In the genomic region with DNA sequence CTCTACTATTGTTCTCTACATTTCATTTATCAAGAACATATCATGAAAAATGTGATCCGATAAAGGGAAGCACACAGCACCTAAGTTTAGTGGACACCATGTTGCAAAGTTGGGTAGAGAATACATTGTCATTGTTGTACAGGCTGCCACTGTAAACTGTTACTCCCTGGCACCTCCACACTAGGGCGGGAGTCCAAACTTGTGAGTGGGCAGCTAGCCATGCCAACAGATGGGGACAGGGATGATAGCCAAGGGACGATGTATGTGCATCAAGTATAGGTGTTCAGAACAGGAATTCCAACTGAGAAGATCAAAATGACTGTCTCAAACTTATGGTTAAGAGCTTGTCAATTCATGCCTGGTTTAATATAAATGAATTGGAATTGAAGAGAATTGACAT, we compare ENCODE assay signal across 23 cellular contexts. TPM values are rescaled to one million over a fixed set of nuclear protein-coding genes. Genes with fewer than 3 reads are reported as not detected.
DNase-seq lines count a peak whose midpoint lies in the region; ATAC-seq and TF ChIP-seq lines count a peak whose summit lies in the region.
"Had no signal": no experiment of that assay in that cellular context is flagged by ENCODE, and none has a peak within 500 bp of the region (broad histone marks: within the 10 kb centered on the region; RNA-seq: fewer than 3 reads in every experiment).

No MANE protein-coding gene starts in this region.

- no peaks in the 10 kb centered on the region for H3K4me1 ChIP-seq in body of pancreas
- H3K4me1 ChIP-seq in gastroesophageal sphincter, result no peaks in the 10 kb centered on the region
- H3K4me1 ChIP-seq in CD4-positive, alpha-beta memory T cell (ENCODE audit: insufficient read depth, low read length), result no peaks in the 10 kb centered on the region
- no peaks in the 10 kb centered on the region for H3K4me1 ChIP-seq in upper lobe of left lung
- H3K4me1 ChIP-seq: BE2C, HAP-1 had no signal

- H3K27ac Mint-ChIP-seq in CD4-positive, alpha-beta memory T cell, result no peak overlapping the region
- H3K27ac Mint-ChIP-seq: GM23338 had no signal

- intact Hi-C loops in body of pancreas (cut with DNase I), result no loop called here
- intact Hi-C loops in CD4-positive, alpha-beta memory T cell (cut with micrococcal nuclease), result no loop called here

- POLR2A ChIA-PET in CD4-positive, alpha-beta memory T cell (lab: Charles Lee; ENCODE audit: partially characterized antibody), result interaction anchor here (0.6 kb wide), 1 partner anchor 55 kb away, joined by 3 read pairs; no protein-coding TSS in a partner anchor

- TF ChIP-seq POLR2A in body of pancreas (IDR thresholded peaks at IDR 0.05), result no peak
- no peak for TF ChIP-seq POLR2A in gastroesophageal sphincter (IDR thresholded peaks at IDR 0.05)
- no peak for TF ChIP-seq POLR2A in upper lobe of left lung (IDR thresholded peaks at IDR 0.05)

- H3K36me3 Mint-ChIP-seq in CD4-positive, alpha-beta memory T cell, result no peaks in the 10 kb centered on the region

- H3K27ac ChIP-seq in body of pancreas, result no peak overlapping the region
- no peak overlapping the region for H3K27ac ChIP-seq in gastroesophageal sphincter
- H3K27ac ChIP-seq in CD4-positive, alpha-beta memory T cell (ENCODE audit: low read depth, low read length), result no peak overlapping the region
- H3K27ac ChIP-seq in upper lobe of left lung, result no peak overlapping the region
- H3K27ac ChIP-seq: HL-60, PC-9 had no signal

- no peak overlapping the region for H3K4me3 ChIP-seq in body of pancreas
- no peak overlapping the region for H3K4me3 ChIP-seq in gastroesophageal sphincter
- no peak overlapping the region for H3K4me3 ChIP-seq in CD4-positive, alpha-beta memory T cell (ENCODE audit: low read length in 2 of 2)
- no peak overlapping the region for H3K4me3 ChIP-seq in upper lobe of left lung
- H3K4me3 ChIP-seq: GM23338, HAP-1, PC-9 had no signal

- no peaks in the 10 kb centered on the region for H3K4me1 Mint-ChIP-seq in CD4-positive, alpha-beta memory T cell

- 48 to 54% methylated on average over 3 of the region's 3 CpGs for WGBS in body of pancreas, 2 donors
- 60% methylated on average over 2 of the region's 3 CpGs; no CpG with 5 or more reads in 1 of the 2 donors for WGBS in gastroesophageal sphincter (ENCODE audit: low coverage in 1 of 2), 2 donors
- WGBS in upper lobe of left lung, 2 donors, result 62 to 79% methylated on average over 3 of the region's 3 CpGs

- H3K36me3 ChIP-seq in body of pancreas (replicated peaks in 1 of 2; ENCODE audit: insufficient read depth in 1 of 2, low read depth in 2 of 2) (no peaks in the 10 kb centered on the region), gastroesophageal sphincter (no peaks in the 10 kb centered on the region), upper lobe of left lung (no peaks in the 10 kb centered on the region)
- no peaks in the 10 kb centered on the region for H3K36me3 ChIP-seq in CD4-positive, alpha-beta memory T cell (ENCODE audit: insufficient read depth, low read length)
- H3K36me3 ChIP-seq: BE2C, HAP-1 had no signal

- H3K9me3 ChIP-seq in body of pancreas (no peaks in the 10 kb centered on the region), gastroesophageal sphincter (no peaks in the 10 kb centered on the region), upper lobe of left lung (no peaks in the 10 kb centered on the region)
- no peaks in the 10 kb centered on the region for H3K9me3 ChIP-seq in CD4-positive, alpha-beta memory T cell (ENCODE audit: control insufficient read depth in 1 of 2, low read length in 2 of 2)
- H3K9me3 ChIP-seq: BE2C, HAP-1 had no signal

- CTCF ChIA-PET in CD4-positive, alpha-beta memory T cell (lab: Charles Lee; ENCODE audit: partially characterized antibody), result no interaction called here

- H3K4me3 Mint-ChIP-seq in CD4-positive, alpha-beta memory T cell, result no peak overlapping the region
- H3K4me3 Mint-ChIP-seq: GM23338 had no signal

- in situ Hi-C loops in G401 (cut with HindIII; ENCODE audit: low sequenced_read_pairs), result no loop called here

- TF ChIP-seq CTCF in body of pancreas (IDR thresholded peaks at IDR 0.05), result no peak
- no peak for TF ChIP-seq CTCF in gastroesophageal sphincter (IDR thresholded peaks at IDR 0.05)
- TF ChIP-seq CTCF in upper lobe of left lung (IDR thresholded peaks at IDR 0.05), result no peak

- no peaks in the 10 kb centered on the region for H3K9me3 Mint-ChIP-seq in CD4-positive, alpha-beta memory T cell
- H3K9me3 Mint-ChIP-seq: GM23338 had no signal

- ATAC-seq in body of pancreas, result no peak
- ATAC-seq in gastroesophageal sphincter, result no peak
- no peak for ATAC-seq in upper lobe of left lung (ENCODE audit: low FRiP score in 2 of 2)
- ATAC-seq: GM23338, HepG2, SK-N-SH treated with all-trans-retinoic acid at 6 μM for 48 hours had no signal

- H3K27me3 ChIP-seq in body of pancreas (peaks cover 0 to 3% of the 10 kb centered on the region in 2 donors), gastroesophageal sphincter (peaks cover 3% of the 10 kb centered on the region), upper lobe of left lung (no peaks in the 10 kb centered on the region)
- no peaks in the 10 kb centered on the region for H3K27me3 ChIP-seq in CD4-positive, alpha-beta memory T cell (ENCODE audit: insufficient read depth, low read length)
- H3K27me3 ChIP-seq: BE2C had no signal

- TF ChIP-seq EP300 in gastroesophageal sphincter (IDR thresholded peaks at IDR 0.05) (no peak), upper lobe of left lung (IDR thresholded peaks at IDR 0.05) (no peak)

- peaks cover 3 to 6% of the 10 kb centered on the region in 2 donors for H3K27me3 Mint-ChIP-seq in CD4-positive, alpha-beta memory T cell

- DNase-seq in DMS 273 (lab: John Stamatoyannopoulos, UW; ENCODE audit: unreplicated experiment), result peak; percentile 66
- peak; percentile 91 for DNase-seq in G401 (ENCODE audit: low spot score)
- peak; percentile 4 to 38 (median 28) for DNase-seq in body of pancreas
- DNase-seq in inferior parietal cortex (ENCODE audit: extremely low spot score), result peak; percentile 3
- no peak for DNase-seq in CD4-positive, alpha-beta memory T cell
- DNase-seq in upper lobe of left lung, result no peak
- DNase-seq: BE2C, DND-41, KBM-7, NCI-H1092 treated with DMSO at 0.1 percent for 48 hours, NCI-H1436 treated with DMSO at 0.1 percent for 48 hours, NCI-H2081, NCI-H2171, NCI-H69, PC-9, RPMI8226, SIG-M5 had no signal

RNA-seq across cellular contexts. Expression of gene COMMD3, which starts 31.1 kb away (rescaled TPM):
- total RNA-seq in G401 (2014; rRNA removed; shearing (Covaris generic)), result 119 and 132 TPM in 2 replicates
- total RNA-seq in body of pancreas, result 10 to 100 TPM; 14.8 to 32.7 TPM
- total RNA-seq in gastroesophageal sphincter, result 10 to 100 TPM; 17.5 to 68.6 (median 24.6) TPM
- 10 to 100 TPM; 67.9 to 68.5 TPM for total RNA-seq in CD4-positive, alpha-beta memory T cell
- polyA plus RNA-seq in CD4-positive, alpha-beta memory T cell, result 10 to 100 TPM; 71.1 to 88.1 TPM
- 100 to 1,000 TPM in 1 of 6 donors, 10 to 100 TPM in 5; 11.0 to 312 (median 39.6) TPM for total RNA-seq in upper lobe of left lung

RNA-seq across cellular contexts. Expression of gene BMI1, which starts 35.8 kb away (rescaled TPM):
- 305 and 441 TPM in 2 replicates for total RNA-seq in G401 (2014; rRNA removed; shearing (Covaris generic))
- total RNA-seq in body of pancreas, result 10 to 100 TPM; 24.7 to 38.7 TPM
- 100 to 1,000 TPM in 2 of 4 donors, 10 to 100 TPM in 2; 70.5 to 108 (median 94.3) TPM for total RNA-seq in gastroesophageal sphincter
- 100 to 1,000 TPM in 1 of 2 experiments, 10 to 100 TPM in 1; 99.0 to 108 TPM for total RNA-seq in CD4-positive, alpha-beta memory T cell
- 10 to 100 TPM; 40.5 to 54.5 TPM for polyA plus RNA-seq in CD4-positive, alpha-beta memory T cell
- 10 to 100 TPM; 13.0 to 73.3 (median 41.5) TPM for total RNA-seq in upper lobe of left lung

Comparison
In these comparisons a context has a peak if more than half of its experiments do, and no peak if none do; other contexts are left out.
1. DNase-seq: peak in DMS 273 (single experiment), G401 (single experiment), body of pancreas (4 of 4) and inferior parietal cortex (single experiment); none in CD4-positive, alpha-beta memory T cell (0 of 5) and upper lobe of left lung (0 of 2).